ENCODE assay signal across 8 cellular contexts in the genomic region with DNA sequence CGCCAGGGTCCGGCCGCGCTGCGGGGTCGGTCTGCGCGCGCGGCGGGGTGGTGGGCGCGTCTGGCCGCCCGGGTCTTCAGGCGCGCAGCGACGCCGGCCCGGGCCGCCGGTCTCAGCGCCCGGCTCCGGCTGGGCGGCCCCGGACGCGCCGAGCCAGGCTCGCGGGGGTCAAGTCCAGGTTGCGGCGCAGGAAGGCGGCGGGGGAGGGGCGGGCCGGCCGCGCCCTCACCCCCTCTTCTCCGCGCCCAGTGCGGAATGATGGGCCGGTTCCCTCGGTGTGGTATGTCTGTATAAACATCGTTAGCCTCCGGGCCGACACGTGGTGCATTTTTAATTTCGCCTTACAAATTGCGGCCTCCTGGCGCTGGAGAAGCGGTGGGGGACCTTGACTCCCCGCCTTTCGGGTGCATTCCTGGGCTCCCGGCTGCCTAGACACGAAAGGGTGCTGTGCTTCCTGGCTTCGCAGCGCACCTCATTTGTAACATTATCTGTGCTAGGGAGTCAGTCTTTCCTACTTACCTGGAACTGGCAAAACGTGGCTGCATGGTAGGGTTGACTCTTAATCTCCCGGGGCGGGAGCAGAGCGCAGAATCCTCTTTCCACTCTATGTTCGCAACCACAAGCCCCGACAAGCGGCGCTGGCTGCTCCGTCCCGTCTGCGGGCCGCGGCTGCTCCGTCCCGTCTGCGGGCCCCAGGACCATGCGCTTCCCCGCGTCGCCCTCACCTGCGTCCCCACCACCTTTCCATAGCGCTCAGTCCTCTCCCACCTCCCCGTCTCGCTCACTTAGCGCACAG.
DNase-seq lines count a peak whose midpoint lies in the region; ATAC-seq and TF ChIP-seq lines count a peak whose summit lies in the region.

No MANE protein-coding gene starts in this region.

- peaks cover 43% of the 10 kb centered on the region for H3K4me1 Mint-ChIP-seq in activated CD8-positive, alpha-beta memory T cell treated with anti-CD3 and anti-CD28 coated beads, Interleukin-2, amount 10 ng/mL, durations not matched to agents 7 days and 5 days

- no peaks in the 10 kb centered on the region for H3K36me3 ChIP-seq in ES-I3 (ENCODE audit: insufficient read depth, low read length)
- H3K36me3 ChIP-seq in cardiac muscle cell = no peaks in the 10 kb centered on the region
- H3K36me3 ChIP-seq in psoas muscle (ENCODE audit: insufficient read depth in 1 of 2, low read depth in 1 of 2) = no peaks in the 10 kb centered on the region

- ATAC-seq in activated CD8-positive, alpha-beta memory T cell treated with anti-CD3 and anti-CD28 coated beads, Interleukin-2, amount 10 ng/mL, durations not matched to agents 7 days and 5 days = no peak
- ATAC-seq in psoas muscle = peak in 1 of 4 donors; percentile 60
- no peak for ATAC-seq in HG03469 (IDR thresholded peaks at IDR 0.05; ENCODE audit: unreplicated experiment)
- no peak for ATAC-seq in HG02885 (IDR thresholded peaks at IDR 0.05; ENCODE audit: poor library complexity, unreplicated experiment)

- no peaks in the 10 kb centered on the region for H3K9me3 Mint-ChIP-seq in activated CD8-positive, alpha-beta memory T cell treated with anti-CD3 and anti-CD28 coated beads, Interleukin-2, amount 10 ng/mL, durations not matched to agents 7 days and 5 days (ENCODE audit: low read depth)

- peaks cover 41% of the 10 kb centered on the region for H3K27me3 Mint-ChIP-seq in activated CD8-positive, alpha-beta memory T cell treated with anti-CD3 and anti-CD28 coated beads, Interleukin-2, amount 10 ng/mL, durations not matched to agents 7 days and 5 days

- 2 to 5% (median 4%) methylated on average over 75 to 85 of the region's 85 CpGs for whole genome bisulfite sequencing in psoas muscle, 3 donors

- H3K27ac ChIP-seq in cardiac muscle cell (peak overlapping the region; percentile 66), psoas muscle (no peak overlapping the region)

- peak overlapping the region; percentile 47 for H3K4me3 ChIP-seq in cardiac muscle cell
- peak overlapping the region; percentile 59 for H3K4me3 ChIP-seq in psoas muscle

- peaks cover 15% of the 10 kb centered on the region for H3K4me1 ChIP-seq in ES-I3 (ENCODE audit: insufficient read depth, low read length)
- H3K4me1 ChIP-seq in cardiac muscle cell (ENCODE audit: low read depth) = peaks cover 52% of the 10 kb centered on the region
- peaks cover 7% of the 10 kb centered on the region for H3K4me1 ChIP-seq in psoas muscle

- H3K27ac Mint-ChIP-seq in activated CD8-positive, alpha-beta memory T cell treated with anti-CD3 and anti-CD28 coated beads, Interleukin-2, amount 10 ng/mL, durations not matched to agents 7 days and 5 days = no peak overlapping the region

- no peaks in the 10 kb centered on the region for H3K9me3 ChIP-seq in ES-I3 (ENCODE audit: control insufficient read depth, insufficient read depth, low read length)
- no peaks in the 10 kb centered on the region for H3K9me3 ChIP-seq in cardiac muscle cell (ENCODE audit: low read depth)
- no peaks in the 10 kb centered on the region for H3K9me3 ChIP-seq in psoas muscle

- H3K4me3 Mint-ChIP-seq in activated CD8-positive, alpha-beta memory T cell treated with anti-CD3 and anti-CD28 coated beads, Interleukin-2, amount 10 ng/mL, durations not matched to agents 7 days and 5 days = peak overlapping the region; percentile 67

- intact Hi-C loops in psoas muscle (cut with DNase I) = no loop called here

- peak overlapping the region; percentile 49; the same call in 1 of the 2 replicates for H3K9ac ChIP-seq in ES-I3 (ENCODE audit: low read depth, low read length)

- peaks cover 20% of the 10 kb centered on the region for H3K27me3 ChIP-seq in cardiac muscle cell
- peaks cover 11 to 50% (median 19%) of the 10 kb centered on the region in 3 donors for H3K27me3 ChIP-seq in psoas muscle (ENCODE audit: insufficient read depth in 3 of 3, low read length in 2 of 3)

- TF ChIP-seq CTCF in cardiac muscle cell (IDR thresholded peaks at IDR 0.05; ENCODE audit: low read depth, low read length) = no peak
- no peak for TF ChIP-seq CTCF in psoas muscle (IDR thresholded peaks at IDR 0.05)

- no peak for DNase-seq in activated CD8-positive, alpha-beta memory T cell treated with anti-CD3 and anti-CD28 coated beads, Interleukin-2, amount 10 ng/mL, durations not matched to agents 7 days and 5 days
- DNase-seq in cardiac muscle cell (ENCODE audit: low read depth in 1 of 2, low spot score in 1 of 2) (peak; percentile 68 to 94), psoas muscle (peak; percentile 43 to 61), RPMI8226 (no peak), NCI-H1417 (lab: John Stamatoyannopoulos, UW) (no peak)

- CTCF ChIA-PET in activated CD8-positive, alpha-beta memory T cell treated with anti-CD3 and anti-CD28 coated beads, Interleukin-2, amount 10 ng/mL, durations not matched to agents 7 days and 5 days (lab: Charles Lee) = no interaction called here

- no peaks in the 10 kb centered on the region for H3K36me3 Mint-ChIP-seq in activated CD8-positive, alpha-beta memory T cell treated with anti-CD3 and anti-CD28 coated beads, Interleukin-2, amount 10 ng/mL, durations not matched to agents 7 days and 5 days

Comparison
In these comparisons a context has a peak if more than half of its experiments do, and no peak if none do; other contexts are left out.
1. DNase-seq: peak in cardiac muscle cell (2 of 2) and psoas muscle (2 of 2); none in activated CD8-positive, alpha-beta memory T cell treated with anti-CD3 and anti-CD28 coated beads, Interleukin-2, amount 10 ng/mL, durations not matched to agents 7 days and 5 days (single experiment), RPMI8226 (single experiment) and NCI-H1417 (0 of 3).